8 cellular contexts compared by ENCODE assay signal in genomic region chr2:54330226-54331094, GRCh38.
DNase-seq lines count a peak whose midpoint lies in the region; ATAC-seq, FAIRE-seq and TF ChIP-seq lines count a peak whose summit lies in the region.

No MANE protein-coding gene starts in this region.

- peak overlapping the region; percentile 14 for H3K27ac Mint-ChIP-seq in activated CD4-positive, alpha-beta memory T cell treated with anti-CD3 and anti-CD28 coated beads for 36 hours

- POLR2A ChIA-PET in activated CD4-positive, alpha-beta memory T cell treated with anti-CD3 and anti-CD28 coated beads for 36 hours (lab: Charles Lee): interaction anchor here (0.6 kb wide), 1 partner anchor 359 kb away, joined by 3 read pairs; no protein-coding TSS in a partner anchor
- POLR2A ChIA-PET in HepG2 (lab: Yijun Ruan, JAX): interaction anchor here (0.5 to 1.5 kb wide), 3 partner anchors 12 to 605 kb away, joined by 3 read pairs; no protein-coding TSS in a partner anchor

- H3K4me2 ChIP-seq in BLaER1 treated with 17β-estradiol and CSF1 and Interleukin-3, amounts not matched to agents 10 nM and 100 nM: peak overlapping the region; percentile 65 to 98 (median 93)
- peak overlapping the region; percentile 96 for H3K4me2 ChIP-seq in HepG2 (ENCODE audit: low read depth, low read length)

- TF ChIP-seq EP300 in HepG2 (IDR thresholded peaks at IDR 0.05; ENCODE audit: low read depth in 2 of 2, low read length in 2 of 2) (no peak), HepG2 (CRISPR knock-in tag; IDR thresholded peaks at IDR 0.05; ENCODE audit: borderline replicate concordance) (no peak; the same call in 1 of the 2 replicates)

- peaks cover 12% of the 10 kb centered on the region for H3K4me1 Mint-ChIP-seq in activated CD4-positive, alpha-beta memory T cell treated with anti-CD3 and anti-CD28 coated beads for 36 hours (ENCODE audit: low read depth)

- H2AFZ ChIP-seq in HepG2 (ENCODE audit: low read length): peak overlapping the region; percentile 79

- ATAC-seq in GM19397 (IDR thresholded peaks at IDR 0.05; ENCODE audit: unreplicated experiment): peak; percentile 96
- ATAC-seq in HG03558 (IDR thresholded peaks at IDR 0.05; ENCODE audit: extremely low read depth, unreplicated experiment): peak; percentile 93
- peak; percentile 98 for ATAC-seq in HepG2

- in situ Hi-C loops in HepG2 (cut with HindIII; ENCODE audit: extremely low pct_ligation_motif_present, low pct_unique_long_range_greater_than_20kb): no loop called here

- no peaks in the 10 kb centered on the region for H3K9me3 Mint-ChIP-seq in activated CD4-positive, alpha-beta memory T cell treated with anti-CD3 and anti-CD28 coated beads for 36 hours

- peak; percentile 88 for FAIRE-seq in HepG2 (lab: Jason Lieb, UNC)

- H3K9ac ChIP-seq in BLaER1 treated with 17β-estradiol and CSF1 and Interleukin-3, amounts not matched to agents 10 nM and 100 nM: peak overlapping the region; percentile 54 to 77 (median 69); a peak in 21 of 22 replicates
- peak overlapping the region; percentile 63 for H3K9ac ChIP-seq in HepG2 (ENCODE audit: insufficient read depth, low read depth, low read length)

- H3K36me3 Mint-ChIP-seq in activated CD4-positive, alpha-beta memory T cell treated with anti-CD3 and anti-CD28 coated beads for 36 hours: no peaks in the 10 kb centered on the region

- H3K4me3 ChIP-seq in BLaER1 treated with 17β-estradiol and CSF1 and Interleukin-3, amounts not matched to agents 10 nM and 100 nM: peak overlapping the region; percentile 54 to 74 (median 64)
- H3K4me3 ChIP-seq in HepG2 (replicated peaks in 1 of 3; ENCODE audit: insufficient read depth in 1 of 3, low read depth in 2 of 3, low read length in 3 of 3): peak overlapping the region; percentile 49 to 73 (median 62)

- H3K4me1 ChIP-seq in BLaER1 treated with 17β-estradiol and CSF1 and Interleukin-3, amounts not matched to agents 10 nM and 100 nM: peaks cover 0 to 15% (median 12%) of the 10 kb centered on the region in 10 experiments; a peak in 16 of 20 replicates
- H3K4me1 ChIP-seq in HepG2 (ENCODE audit: insufficient read depth, low read length): peaks cover 28% of the 10 kb centered on the region

- no peaks in the 10 kb centered on the region for H3K36me3 ChIP-seq in BLaER1 treated with 17β-estradiol and CSF1 and Interleukin-3, amounts not matched to agents 10 nM and 100 nM
- H3K36me3 ChIP-seq in HepG2 (replicated peaks in 1 of 2; ENCODE audit: control insufficient read depth in 1 of 2, insufficient read depth in 2 of 2, low read length in 2 of 2): no peaks in the 10 kb centered on the region

- intact Hi-C loops in activated CD4-positive, alpha-beta memory T cell treated with anti-CD3 and anti-CD28 coated beads for 36 hours (cut with micrococcal nuclease): loop anchor here (1.0 to 2.0 kb wide), 2 partner anchors 216 to 393 kb away; partner anchors contain the start of genes ACYP2 and EML6
- intact Hi-C loops in HepG2 (cut with micrococcal nuclease; ENCODE audit: unreplicated experiment): loop anchor here (1.0 to 10.0 kb wide), 4 partner anchors 126 to 223 kb away; partner anchors contain the start of gene SPTBN1

- CTCF ChIA-PET in activated CD4-positive, alpha-beta memory T cell treated with anti-CD3 and anti-CD28 coated beads for 36 hours (lab: Charles Lee): interaction anchor here (0.6 to 0.9 kb wide), 3 partner anchors 27 to 315 kb away, joined by 3 to 4 read pairs (median 3); no protein-coding TSS in a partner anchor
- CTCF ChIA-PET in HepG2 (lab: Yijun Ruan, JAX; ENCODE audit: low intra/inter-chr PET ratio, low total read pairs): no interaction called here

- no peaks in the 10 kb centered on the region for H3K79me2 ChIP-seq in HepG2 (ENCODE audit: insufficient read depth, low read length)

- no peaks in the 10 kb centered on the region for H4K20me1 ChIP-seq in BLaER1 treated with 17β-estradiol and CSF1 and Interleukin-3, amounts not matched to agents 10 nM and 100 nM
- H4K20me1 ChIP-seq in HepG2 (ENCODE audit: insufficient read depth, low read length): no peaks in the 10 kb centered on the region

- H3K27me3 Mint-ChIP-seq in activated CD4-positive, alpha-beta memory T cell treated with anti-CD3 and anti-CD28 coated beads for 36 hours: peaks cover 2% of the 10 kb centered on the region

- peak overlapping the region in 1 of 11 experiments; percentile 40; a peak in 2 of 22 replicates for H3K27ac ChIP-seq in BLaER1 treated with 17β-estradiol and CSF1 and Interleukin-3, amounts not matched to agents 10 nM and 100 nM
- peak overlapping the region; percentile 23 for H3K27ac ChIP-seq in HepG2 (ENCODE audit: extremely low read length, insufficient read depth, low read length)

- TF ChIP-seq CTCF in HepG2 (CRISPR knock-in tag; IDR thresholded peaks at IDR 0.05): no peak; the same call in 1 of the 2 replicates

- H3K9me3 ChIP-seq in BLaER1 treated with 17β-estradiol and CSF1 and Interleukin-3, amounts not matched to agents 10 nM and 100 nM (replicated peaks in 1 of 11): peaks cover 5 to 10% (median 8%) of the 10 kb centered on the region in 11 experiments
- peaks cover 9% of the 10 kb centered on the region for H3K9me3 ChIP-seq in HepG2 (ENCODE audit: low read length)

- TF ChIP-seq POLR2A in HepG2 (IDR thresholded peaks at IDR 0.05; ENCODE audit: insufficient read depth in 1 of 2, low read depth in 2 of 2, low read length in 2 of 2): peak; percentile 75 to 95

- WGBS in HepG2 (ENCODE audit: low lambda C conversion rate): under 1% methylated on average over 36 of the region's 53 CpGs

- TSS peak; percentile 84 for BruUV-seq in HepG2 (replicated peaks; lab: Mats Ljungman, UMichigan)

- H3K27me3 ChIP-seq in BLaER1 treated with 17β-estradiol and CSF1 and Interleukin-3, amounts not matched to agents 10 nM and 100 nM: peaks cover 0 to 9% (median 6%) of the 10 kb centered on the region in 11 experiments; a peak in 9 of 22 replicates
- peaks cover 0 to 10% of the 10 kb centered on the region in 2 experiments; a peak in 1 of 5 replicates for H3K27me3 ChIP-seq in HepG2 (ENCODE audit: control insufficient read depth in 1 of 2, insufficient read depth in 2 of 2, low read length in 2 of 2)

- DNase-seq in NCI-H748 (lab: John Stamatoyannopoulos, UW; ENCODE audit: unreplicated experiment) (peak; percentile 96), dermis microvascular lymphatic vessel endothelial cell (ENCODE audit: low read depth in 2 of 2) (peak; percentile 94 to 96), HepG2 (ENCODE audit: low spot score) (peak; percentile 95)
- DNase-seq in activated CD4-positive, alpha-beta memory T cell treated with anti-CD3 and anti-CD28 coated beads for 36 hours: peak; percentile 92
- peak; percentile 86 for DNase-seq in stimulated activated CD4-positive, alpha-beta T cell treated with anti-CD3 and anti-CD28 coated beads, Interleukin-2, amount 100 ng/mL, for 4 hours (ENCODE audit: low read depth)

- peak overlapping the region; percentile 75 for H3K4me3 Mint-ChIP-seq in activated CD4-positive, alpha-beta memory T cell treated with anti-CD3 and anti-CD28 coated beads for 36 hours

- peak; percentile 52 for TF ChIP-seq RAD21 in HepG2 (CRISPR knock-in tag; IDR thresholded peaks at IDR 0.05)

TF ChIP-seq in HepG2, 621 proteins besides CTCF, POLR2A, EP300 and RAD21 (continues in another document):
- no peak for TF ChIP-seq ADNP (CRISPR knock-in tag; IDR thresholded peaks at IDR 0.05)
- peak; percentile 99 for TF ChIP-seq MYPOP (CRISPR knock-in tag; IDR thresholded peaks at IDR 0.05)
- no peak for TF ChIP-seq ZMYM3 (CRISPR knock-in tag; IDR thresholded peaks at IDR 0.05)
- peak; percentile 91; the same call in 1 of the 2 replicates for TF ChIP-seq ZNF30 (CRISPR knock-in tag; IDR thresholded peaks at IDR 0.05)
- no peak for TF ChIP-seq ZFP36L1 (CRISPR knock-in tag; IDR thresholded peaks at IDR 0.05)
- TF ChIP-seq YEATS4 (CRISPR knock-in tag; IDR thresholded peaks at IDR 0.05; ENCODE audit: borderline replicate concordance): peak; percentile 91
- TF ChIP-seq ZNF432 (CRISPR knock-in tag; IDR thresholded peaks at IDR 0.05; ENCODE audit: borderline replicate concordance): no peak
- no peak for TF ChIP-seq STAT5B (CRISPR knock-in tag; IDR thresholded peaks at IDR 0.05)
- TF ChIP-seq TCF7L2 (IDR thresholded peaks at IDR 0.05; ENCODE audit: low read depth, low read length): no peak
- TF ChIP-seq KLF16 (CRISPR knock-in tag; IDR thresholded peaks at IDR 0.05): peak in 1 of 2 experiments; percentile 83; a peak in 1 of 4 replicates
- TF ChIP-seq LCORL (IDR thresholded peaks at IDR 0.05): no peak
- TF ChIP-seq LCORL (CRISPR knock-in tag; IDR thresholded peaks at IDR 0.05): peak; percentile 77
- TF ChIP-seq STAG1 (CRISPR knock-in tag; IDR thresholded peaks at IDR 0.05): peak; percentile 39
- TF ChIP-seq SP4 (CRISPR knock-in tag; IDR thresholded peaks at IDR 0.05): peak; percentile 59; the same call in 1 of the 2 replicates
- TF ChIP-seq SAP130 (CRISPR knock-in tag; IDR thresholded peaks at IDR 0.05; ENCODE audit: low read depth): peak; percentile 89
- no peak for TF ChIP-seq TAF15 (IDR thresholded peaks at IDR 0.05; ENCODE audit: low read depth, low read length, poor library complexity, severe bottlenecking)
- peak; percentile 76; the same call in 1 of the 2 replicates for TF ChIP-seq ZNF292 (CRISPR knock-in tag; IDR thresholded peaks at IDR 0.05; ENCODE audit: borderline replicate concordance, low read depth)
- TF ChIP-seq MYNN (CRISPR knock-in tag; IDR thresholded peaks at IDR 0.05; ENCODE audit: low read depth): 0 out of 2 replicates have a peak, but pooled peaks have one; percentile 87
- TF ChIP-seq MEIS2 (CRISPR knock-in tag; IDR thresholded peaks at IDR 0.05): no peak; the same call in 1 of the 2 replicates
- TF ChIP-seq ARHGAP35 (CRISPR knock-in tag; IDR thresholded peaks at IDR 0.05; ENCODE audit: borderline replicate concordance): peak; percentile 60; the same call in 1 of the 2 replicates
- peak; percentile 81 for TF ChIP-seq AGO2 (optimal IDR thresholded peaks at IDR 0.05; ENCODE audit: low read depth, low read length)
